1 cellular context compared by ENCODE assay signal in genomic region chr17:38557395-38557794, GRCh38.
TF ChIP-seq lines count a peak whose summit lies in the region.

No MANE protein-coding gene starts in this region.

TF ChIP-seq in liver, 16 proteins besides CTCF, POLR2A, EP300 and RAD21 (continued from another document):
- no peak for TF ChIP-seq HNF4G (IDR thresholded peaks at IDR 0.05)
- TF ChIP-seq ZBTB33 (IDR thresholded peaks at IDR 0.05), result no peak
- TF ChIP-seq YY1 (IDR thresholded peaks at IDR 0.05), result no peak
- TF ChIP-seq HNF4A (conservative IDR thresholded peaks at IDR 0.05), result no peak
- TF ChIP-seq FOXA2 (IDR thresholded peaks at IDR 0.05), result no peak
- TF ChIP-seq FOXA1 (IDR thresholded peaks at IDR 0.05), result no peak
- no peak for TF ChIP-seq MAX (IDR thresholded peaks at IDR 0.05)
